8 cellular contexts compared by ENCODE assay signal in genomic region chr5:172283862-172284274, GRCh38. TPM values are rescaled to one million over a fixed set of nuclear protein-coding genes. Genes with fewer than 3 reads are reported as not detected.
DNase-seq lines count a peak whose midpoint lies in the region; ATAC-seq and TF ChIP-seq lines count a peak whose summit lies in the region.

No MANE protein-coding gene starts in this region.

- in situ Hi-C loops in GM13976 (cut with MboI; ENCODE audit: low sequenced_read_pairs, unreplicated experiment), result loop anchor here (10.0 kb wide), 1 partner anchor 169 kb away; no protein-coding TSS in a partner anchor
- in situ Hi-C loops in gastrocnemius medialis (cut with MboI; ENCODE audit: low sequenced_read_pairs in 4 of 4), result loop anchor here in 3 of 4 donors (10.0 to 25.0 kb wide), 3 partner anchors 97 to 372 kb away; partner anchors contain the start of genes STK10 (in 2 of the 3) and EFCAB9 (in 1 of the 3)

- peak overlapping the region; percentile 71 for H3K4me3 ChIP-seq in MG63
- peak overlapping the region; percentile 75 to 96 (median 86) for H3K4me3 ChIP-seq in gastrocnemius medialis

- peak overlapping the region; percentile 91 to 98 (median 94) for H3K27ac ChIP-seq in gastrocnemius medialis

- peaks cover 16 to 21% of the 10 kb centered on the region in 2 donors for H3K4me1 ChIP-seq in gastrocnemius medialis

- H3K4me1 Mint-ChIP-seq in T-helper 17 cell, result peaks cover 15% of the 10 kb centered on the region

- intact Hi-C loops in gastrocnemius medialis (cut with DNase I; ENCODE audit: low total_unique reads), result loop anchor here (1.0 to 2.0 kb wide), 3 partner anchors 96 to 897 kb away; partner anchors contain the start of genes FBXW11, NPM1 and STK10

- H3K27me3 ChIP-seq in MG63 (no peaks in the 10 kb centered on the region), gastrocnemius medialis (no peaks in the 10 kb centered on the region)

- peak overlapping the region; percentile 72 for H3K27ac Mint-ChIP-seq in T-helper 17 cell

- no peaks in the 10 kb centered on the region for H3K27me3 Mint-ChIP-seq in T-helper 17 cell

- H3K36me3 ChIP-seq in MG63, result no peaks in the 10 kb centered on the region
- H3K36me3 ChIP-seq in gastrocnemius medialis, result no peaks in the 10 kb centered on the region

- TF ChIP-seq POLR2A in gastrocnemius medialis (IDR thresholded peaks at IDR 0.05), result peak; percentile 74 to 80

- TF ChIP-seq CTCF in GM13976 (IDR thresholded peaks at IDR 0.05; ENCODE audit: borderline replicate concordance, control extremely low read depth, extremely low read depth, insufficient read depth, missing control alignments), result no peak
- TF ChIP-seq CTCF in gastrocnemius medialis (IDR thresholded peaks at IDR 0.05 in 4 of 5, conservative IDR thresholded peaks at IDR 0.05 in 1 of 5), result no peak

- no peaks in the 10 kb centered on the region for H3K36me3 Mint-ChIP-seq in T-helper 17 cell (ENCODE audit: low read depth)

- peak overlapping the region; percentile 93 for H3K4me3 Mint-ChIP-seq in T-helper 17 cell

- H3K9me3 ChIP-seq in MG63, result no peaks in the 10 kb centered on the region
- H3K9me3 ChIP-seq in T-helper 17 cell (ENCODE audit: control insufficient read depth, low read length, poor library complexity, severe bottlenecking), result no peaks in the 10 kb centered on the region
- no peaks in the 10 kb centered on the region for H3K9me3 ChIP-seq in gastrocnemius medialis

- DNase-seq in GM13976 (ENCODE audit: low spot score) (peak; percentile 96), HCEC 1CT (peak; percentile 79), MG63 (peak; percentile 91), T-helper 17 cell (peak; percentile 59 to 71 (median 70)), astrocyte of the hippocampus (ENCODE audit: low read depth, low spot score) (peak; percentile 96), hypothalamus (lab: John Stamatoyannopoulos, UW) (peak; percentile 38 to 90 (median 79)), gastrocnemius medialis (peak; percentile 63 to 67), GF-D8 (lab: John Stamatoyannopoulos, UW) (no peak)

- ATAC-seq in T-helper 17 cell, result peak; percentile 89
- ATAC-seq in gastrocnemius medialis, result peak; percentile 86 to 87

RNA-seq across cellular contexts. Expression of gene UBTD2, which starts 0.3 kb away (rescaled TPM):
- 28.8 and 43.0 TPM in 2 replicates for total RNA-seq in MG63 (2014; rRNA removed; shearing (Covaris generic); ENCODE audit: low replicate concordance)
- total RNA-seq in T-helper 17 cell, result 1 to 10 TPM; 3.5 to 3.9 TPM
- 10 to 100 TPM in 1 of 4 donors, 1 to 10 TPM in 3; 6.0 to 11.4 (median 9.8) TPM for total RNA-seq in gastrocnemius medialis
